In the genomic region with DNA sequence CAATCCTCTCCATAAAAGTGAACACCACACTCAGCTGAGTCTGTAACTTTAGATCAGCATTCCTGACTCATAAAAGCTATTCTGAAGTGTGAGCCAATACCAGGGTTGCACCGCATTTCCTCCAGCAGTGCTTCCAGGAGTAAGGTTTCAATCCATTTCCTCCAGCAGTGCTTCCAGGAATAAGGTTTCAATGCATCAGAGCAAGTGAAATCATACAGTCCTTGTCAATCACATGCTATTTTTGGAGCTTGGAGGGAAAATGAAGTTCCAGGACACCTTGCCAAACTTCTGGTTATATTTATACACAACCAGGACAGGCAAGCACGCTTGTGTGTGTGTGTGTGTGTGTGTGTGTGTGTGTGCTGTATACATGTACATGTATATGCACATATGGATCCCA, we compare ENCODE assay signal across 25 cellular contexts.
A peak's percentile ranks its signal among the peaks of the same experiment; 100 is the strongest.
DNase-seq lines count a peak whose midpoint lies in the region; ATAC-seq, FAIRE-seq and TF ChIP-seq lines count a peak whose summit lies in the region.
"Had no signal": no experiment of that assay in that cellular context is flagged by ENCODE, and none has a peak within 500 bp of the region (broad histone marks: within the 10 kb centered on the region; RNA-seq: fewer than 3 reads in every experiment).

No MANE protein-coding gene starts in this region.

- whole genome bisulfite sequencing in heart left ventricle, 4 donors: 10 to 18% (median 14%) methylated on average over 2 of the region's 2 CpGs

- peaks cover 8 to 12% of the 10 kb centered on the region in 2 donors for H3K27me3 Mint-ChIP-seq in stimulated activated naive B cell treated with anti-CD40 and anti-IgM and Interleukin-4, amounts not matched to agents 10 μg/mL and 1 μg/mL and 100 μg/mL, for 72 hours

- ATAC-seq in heart left ventricle (peak; percentile 64 to 95 (median 87)), GM18511 (IDR thresholded peaks at IDR 0.05; ENCODE audit: unreplicated experiment) (no peak)
- no peak for ATAC-seq in stimulated activated naive B cell treated with anti-CD40 and anti-IgM and Interleukin-4, amounts not matched to agents 10 μg/mL and 1 μg/mL and 100 μg/mL, for 72 hours (replicated peaks)
- ATAC-seq: naive thymus-derived CD8-positive, alpha-beta T cell; stimulated activated effector memory CD8-positive, alpha-beta T cell treated with anti-CD3 and anti-CD28 coated beads, Interleukin-12 subunit alpha, Interleukin-12 subunit beta, amount 100 ng/mL, for 72 hours had no signal

- FAIRE-seq in bronchial epithelial cell (lab: Jason Lieb, UNC): no peak
- FAIRE-seq: frontal cortex, GM12891, TTC549 had no signal

- H3K4me2 ChIP-seq in skeletal muscle satellite cell (ENCODE audit: low read length): peak overlapping the region; percentile 28
- H3K4me2 ChIP-seq: PC-9 had no signal

- no peak overlapping the region for H3K4me3 Mint-ChIP-seq in stimulated activated naive B cell treated with anti-CD40 and anti-IgM and Interleukin-4, amounts not matched to agents 10 μg/mL and 1 μg/mL and 100 μg/mL, for 72 hours
- H3K4me3 Mint-ChIP-seq: brain; naive thymus-derived CD8-positive, alpha-beta T cell; stimulated activated effector memory CD8-positive, alpha-beta T cell treated with anti-CD3 and anti-CD28 coated beads, Interleukin-12 subunit alpha, Interleukin-12 subunit beta, amount 100 ng/mL, for 72 hours had no signal

- peaks cover 0 to 4% of the 10 kb centered on the region in 2 donors for H3K9me3 Mint-ChIP-seq in stimulated activated naive B cell treated with anti-CD40 and anti-IgM and Interleukin-4, amounts not matched to agents 10 μg/mL and 1 μg/mL and 100 μg/mL, for 72 hours

- H3K36me3 ChIP-seq in bronchial epithelial cell (ENCODE audit: control insufficient read depth, insufficient read depth, low read length) (no peaks in the 10 kb centered on the region), heart left ventricle (no peaks in the 10 kb centered on the region), skeletal muscle satellite cell (ENCODE audit: insufficient read depth, low read length) (no peaks in the 10 kb centered on the region)
- H3K36me3 ChIP-seq: thyroid gland had no signal

- TF ChIP-seq CTCF in bronchial epithelial cell (IDR thresholded peaks at IDR 0.05; ENCODE audit: insufficient read depth, low read length, severe bottlenecking): no peak
- no peak for TF ChIP-seq CTCF in heart left ventricle (IDR thresholded peaks at IDR 0.05)

- TF ChIP-seq POLR2A in heart left ventricle (IDR thresholded peaks at IDR 0.05): no peak

- no peaks in the 10 kb centered on the region for H3K36me3 Mint-ChIP-seq in stimulated activated naive B cell treated with anti-CD40 and anti-IgM and Interleukin-4, amounts not matched to agents 10 μg/mL and 1 μg/mL and 100 μg/mL, for 72 hours
- H3K36me3 Mint-ChIP-seq: brain; naive thymus-derived CD8-positive, alpha-beta T cell; stimulated activated effector memory CD8-positive, alpha-beta T cell treated with anti-CD3 and anti-CD28 coated beads, Interleukin-12 subunit alpha, Interleukin-12 subunit beta, amount 100 ng/mL, for 72 hours had no signal

- intact Hi-C loops in heart left ventricle (cut with DNase I): no loop called here

- H3K4me1 Mint-ChIP-seq in stimulated activated naive B cell treated with anti-CD40 and anti-IgM and Interleukin-4, amounts not matched to agents 10 μg/mL and 1 μg/mL and 100 μg/mL, for 72 hours: no peaks in the 10 kb centered on the region
- H3K4me1 Mint-ChIP-seq: naive thymus-derived CD8-positive, alpha-beta T cell; stimulated activated effector memory CD8-positive, alpha-beta T cell treated with anti-CD3 and anti-CD28 coated beads, Interleukin-12 subunit alpha, Interleukin-12 subunit beta, amount 100 ng/mL, for 72 hours had no signal

- peaks cover 0 to 15% (median 8%) of the 10 kb centered on the region in 12 donors for H3K4me1 ChIP-seq in heart left ventricle
- H3K4me1 ChIP-seq in skeletal muscle satellite cell (ENCODE audit: control insufficient read depth, insufficient read depth, low read length): peaks cover 7% of the 10 kb centered on the region
- H3K4me1 ChIP-seq: parathyroid adenoma, thyroid gland had no signal

- peak; percentile 89 for DNase-seq in HCEC 1CT
- DNase-seq in bronchial epithelial cell (ENCODE audit: low read depth): peak; percentile 80
- peak in 4 of 5 donors; percentile 35 to 64 (median 62) for DNase-seq in heart left ventricle
- no peak for DNase-seq in NCI-H1694 (lab: John Stamatoyannopoulos, UW)
- DNase-seq in stimulated activated naive B cell treated with anti-CD40 and anti-IgM and Interleukin-4, amounts not matched to agents 10 μg/mL and 1 μg/mL and 100 μg/mL, for 72 hours: no peak
- DNase-seq: activated CD4-positive, alpha-beta T cell treated with anti-CD3 and anti-CD28 coated beads for 4 hours; activated naive CD4-positive, alpha-beta T cell; Calu3; GDM1; GOT3; naive thymus-derived CD8-positive, alpha-beta T cell; NCI-H1092; NCI-H2107; NCI-H69; PC-9; thyroid gland had no signal

- H3K27ac Mint-ChIP-seq in stimulated activated naive B cell treated with anti-CD40 and anti-IgM and Interleukin-4, amounts not matched to agents 10 μg/mL and 1 μg/mL and 100 μg/mL, for 72 hours: no peak overlapping the region
- H3K27ac Mint-ChIP-seq: brain; naive thymus-derived CD8-positive, alpha-beta T cell; stimulated activated effector memory CD8-positive, alpha-beta T cell treated with anti-CD3 and anti-CD28 coated beads, Interleukin-12 subunit alpha, Interleukin-12 subunit beta, amount 100 ng/mL, for 72 hours had no signal

- no peaks in the 10 kb centered on the region for H3K27me3 ChIP-seq in bronchial epithelial cell (ENCODE audit: control insufficient read depth, insufficient read depth, low read length)
- no peaks in the 10 kb centered on the region for H3K27me3 ChIP-seq in heart left ventricle
- no peaks in the 10 kb centered on the region for H3K27me3 ChIP-seq in skeletal muscle satellite cell (ENCODE audit: control insufficient read depth, insufficient read depth, low read length)
- H3K27me3 ChIP-seq: thyroid gland had no signal

- H3K4me3 ChIP-seq in bronchial epithelial cell (ENCODE audit: low read depth, low read length) (no peak overlapping the region), heart left ventricle (no peak overlapping the region), skeletal muscle satellite cell (ENCODE audit: low read length) (no peak overlapping the region)
- H3K4me3 ChIP-seq: PC-9, SK-N-MC, thyroid gland had no signal

- H3K9me3 ChIP-seq in heart left ventricle: peaks cover 0 to 4% (median 0%) of the 10 kb centered on the region in 12 donors
- H3K9me3 ChIP-seq in skeletal muscle satellite cell (replicated peaks; ENCODE audit: low read length): no peaks in the 10 kb centered on the region
- H3K9me3 ChIP-seq: thyroid gland had no signal

- H3K27ac ChIP-seq in heart left ventricle: peak overlapping the region in 3 of 12 donors; percentile 17 to 31 (median 24)
- H3K27ac ChIP-seq: parathyroid adenoma, PC-9, SK-N-MC, thyroid gland had no signal

- H3K9ac ChIP-seq in skeletal muscle satellite cell (ENCODE audit: low read depth, low read length): no peak overlapping the region
- H3K9ac ChIP-seq: parathyroid adenoma had no signal

Comparison
In these comparisons a context has a peak if more than half of its experiments do, and no peak if none do; other contexts are left out.
1. DNase-seq: peak in HCEC 1CT (single experiment), bronchial epithelial cell (single experiment) and heart left ventricle (4 of 5); none in NCI-H1694 (single experiment) and stimulated activated naive B cell treated with anti-CD40 and anti-IgM and Interleukin-4, amounts not matched to agents 10 μg/mL and 1 μg/mL and 100 μg/mL, for 72 hours (single experiment).
2. ATAC-seq: peak in heart left ventricle (4 of 4); none in stimulated activated naive B cell treated with anti-CD40 and anti-IgM and Interleukin-4, amounts not matched to agents 10 μg/mL and 1 μg/mL and 100 μg/mL, for 72 hours (0 of 2) and GM18511 (single experiment).